Comparison of ENCODE assay signal across 8 cellular contexts in the genomic region with DNA sequence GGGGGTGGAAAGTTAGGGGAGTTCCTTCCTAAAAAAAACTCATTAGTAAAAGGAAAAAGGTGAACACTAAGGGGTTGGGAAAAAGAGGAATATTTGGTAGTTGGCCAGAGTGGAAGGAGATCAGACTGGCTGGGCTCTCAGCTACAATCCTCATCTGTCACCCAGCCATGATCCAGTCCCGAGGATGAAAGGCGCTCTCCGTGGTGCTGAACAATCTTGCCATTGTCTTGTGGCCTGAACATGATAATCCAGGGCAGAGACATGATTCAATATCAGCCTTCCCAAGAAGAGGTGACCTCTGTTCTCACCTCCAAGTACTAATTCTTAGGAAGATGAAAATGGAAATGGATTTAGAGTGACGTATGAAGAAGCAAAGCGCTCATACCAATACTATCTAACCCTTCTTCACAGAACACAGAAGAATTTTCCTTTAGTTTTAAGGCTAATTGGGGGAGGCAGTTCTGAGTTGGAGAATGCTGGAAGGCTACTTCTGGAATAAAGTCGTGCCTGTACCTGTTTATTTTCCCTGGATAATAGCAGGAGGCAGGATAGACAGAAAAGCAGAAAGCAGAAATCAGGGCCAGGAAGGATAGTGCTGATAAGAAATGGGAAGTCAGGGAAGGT. TPM values are rescaled to one million over a fixed set of nuclear protein-coding genes. Genes with fewer than 3 reads are reported as not detected.
DNase-seq lines count a peak whose midpoint lies in the region; ATAC-seq, FAIRE-seq and TF ChIP-seq lines count a peak whose summit lies in the region.

No MANE protein-coding gene starts in this region.

- H3K27me3 Mint-ChIP-seq in activated CD4-positive, alpha-beta memory T cell treated with anti-CD3 and anti-CD28 coated beads for 36 hours = no peaks in the 10 kb centered on the region

- CTCF ChIA-PET in activated CD4-positive, alpha-beta memory T cell treated with anti-CD3 and anti-CD28 coated beads for 36 hours (lab: Charles Lee) = interaction anchor here (0.7 to 2.4 kb wide), 4 partner anchors 10 to 191 kb away, joined by 3 to 13 read pairs (median 4); no protein-coding TSS in a partner anchor

- no peak overlapping the region for H3K27ac Mint-ChIP-seq in activated CD4-positive, alpha-beta memory T cell treated with anti-CD3 and anti-CD28 coated beads for 36 hours

- POLR2A ChIA-PET in activated CD4-positive, alpha-beta memory T cell treated with anti-CD3 and anti-CD28 coated beads for 36 hours (lab: Charles Lee) = no interaction called here

- H3K27ac ChIP-seq in iPS DF 6.9 (ENCODE audit: low read length) = no peak overlapping the region
- no peak overlapping the region for H3K27ac ChIP-seq in gastroesophageal sphincter

- no peak overlapping the region for H3K4me3 ChIP-seq in iPS DF 6.9 (ENCODE audit: low read length)
- H3K4me3 ChIP-seq in gastroesophageal sphincter = no peak overlapping the region
- H3K4me3 ChIP-seq in lower leg skin (ENCODE audit: low read depth, poor library complexity, severe bottlenecking) = no peak overlapping the region

- ATAC-seq in gastroesophageal sphincter = no peak
- ATAC-seq in GM18511 (IDR thresholded peaks at IDR 0.05; ENCODE audit: unreplicated experiment) = no peak

- no peak overlapping the region for H3K4me3 Mint-ChIP-seq in activated CD4-positive, alpha-beta memory T cell treated with anti-CD3 and anti-CD28 coated beads for 36 hours

- H3K27me3 ChIP-seq in iPS DF 6.9 (ENCODE audit: control insufficient read depth, insufficient read depth, low read length) = no peaks in the 10 kb centered on the region
- no peaks in the 10 kb centered on the region for H3K27me3 ChIP-seq in gastroesophageal sphincter

- WGBS in iPS DF 6.9 (ENCODE audit: insufficient coverage, insufficient read length) = no CpG with 5 or more reads among the region's 6 CpGs
- WGBS in gastroesophageal sphincter (ENCODE audit: low coverage in 1 of 2), 2 donors = 23 to 26% methylated on average over 3 to 5 of the region's 6 CpGs
- 23 to 30% methylated on average over 6 of the region's 6 CpGs for WGBS in lower leg skin, 2 donors

- TF ChIP-seq CTCF in gastroesophageal sphincter (IDR thresholded peaks at IDR 0.05) (no peak), lower leg skin (IDR thresholded peaks at IDR 0.05) (no peak)

- H3K36me3 Mint-ChIP-seq in activated CD4-positive, alpha-beta memory T cell treated with anti-CD3 and anti-CD28 coated beads for 36 hours = no peaks in the 10 kb centered on the region

- intact Hi-C loops in activated CD4-positive, alpha-beta memory T cell treated with anti-CD3 and anti-CD28 coated beads for 36 hours (cut with micrococcal nuclease) = no loop called here
- intact Hi-C loops in lower leg skin (cut with DNase I; ENCODE audit: low total_unique reads) = no loop called here

- TF ChIP-seq POLR2A in gastroesophageal sphincter (IDR thresholded peaks at IDR 0.05) = no peak
- no peak for TF ChIP-seq POLR2A in lower leg skin (IDR thresholded peaks at IDR 0.05)

- no peaks in the 10 kb centered on the region for H3K4me1 ChIP-seq in iPS DF 6.9 (ENCODE audit: control insufficient read depth, insufficient read depth, low read length)
- H3K4me1 ChIP-seq in gastroesophageal sphincter = no peaks in the 10 kb centered on the region

- no peaks in the 10 kb centered on the region for H3K9me3 Mint-ChIP-seq in activated CD4-positive, alpha-beta memory T cell treated with anti-CD3 and anti-CD28 coated beads for 36 hours

- H3K36me3 ChIP-seq in iPS DF 6.9 (ENCODE audit: control insufficient read depth, insufficient read depth, low read length) = no peaks in the 10 kb centered on the region
- H3K36me3 ChIP-seq in gastroesophageal sphincter = no peaks in the 10 kb centered on the region

- H3K9me3 ChIP-seq in iPS DF 6.9 (ENCODE audit: control insufficient read depth, insufficient read depth, low read length) (no peaks in the 10 kb centered on the region), gastroesophageal sphincter (no peaks in the 10 kb centered on the region)

- DNase-seq in stimulated activated CD4-positive, alpha-beta T cell treated with anti-CD3 and anti-CD28 coated beads, Interleukin-12 subunit alpha, Interleukin-12 subunit beta, amount 100 ng/mL, for 48 hours (ENCODE audit: low read depth in 2 of 3, low spot score in 1 of 3) = peak in 2 of 3 donors; percentile 12 to 44
- no peak for DNase-seq in stimulated activated CD4-positive, alpha-beta T cell treated with anti-CD3 and anti-CD28 coated beads, Interleukin-4, amount 100 ng/mL, for 4 hours
- DNase-seq in activated CD4-positive, alpha-beta memory T cell treated with anti-CD3 and anti-CD28 coated beads for 36 hours = peak; percentile 50
- DNase-seq in iPS DF 6.9 (ENCODE audit: low read depth, low spot score) (peak; percentile 64), urothelium cell line (ENCODE audit: low spot score) (peak; percentile 65), lower leg skin (ENCODE audit: low spot score in 2 of 2) (no peak)

- no peak for TF ChIP-seq EP300 in gastroesophageal sphincter (IDR thresholded peaks at IDR 0.05)

- FAIRE-seq in urothelium cell line (lab: Jason Lieb, UNC) = peak; percentile 42

- no peaks in the 10 kb centered on the region for H3K4me1 Mint-ChIP-seq in activated CD4-positive, alpha-beta memory T cell treated with anti-CD3 and anti-CD28 coated beads for 36 hours (ENCODE audit: low read depth)

RNA-seq across cellular contexts. Expression of gene MYORG, which starts 36.6 kb away (rescaled TPM):
- total RNA-seq in activated CD4-positive, alpha-beta memory T cell treated with anti-CD3 and anti-CD28 coated beads for 36 hours = 1 to 10 TPM; 1.9 to 2.9 TPM
- total RNA-seq in gastroesophageal sphincter (10 to 100 TPM in 3 of 4 donors, 1 to 10 TPM in 1; 4.3 to 33.7 (median 26.8) TPM), lower leg skin (10 to 100 TPM in 1 of 4 donors, 1 to 10 TPM in 3; 4.3 to 13.6 (median 6.1) TPM)

RNA-seq across cellular contexts. Expression of gene FAM219A, which starts 45.0 kb away (rescaled TPM):
- total RNA-seq in activated CD4-positive, alpha-beta memory T cell treated with anti-CD3 and anti-CD28 coated beads for 36 hours = 10 to 100 TPM; 13.3 to 13.8 TPM
- total RNA-seq in gastroesophageal sphincter (10 to 100 TPM; 11.2 to 18.4 (median 13.4) TPM), lower leg skin (10 to 100 TPM; 12.6 to 19.7 (median 13.5) TPM)

RNA-seq across cellular contexts. Expression of gene DNAI1, which starts 45.3 kb away (rescaled TPM):
- under 1 TPM; 0.19 to 0.69 TPM for total RNA-seq in activated CD4-positive, alpha-beta memory T cell treated with anti-CD3 and anti-CD28 coated beads for 36 hours
- total RNA-seq in gastroesophageal sphincter = not detected
- not detected for total RNA-seq in lower leg skin

Comparison
In these comparisons a context has a peak if more than half of its experiments do, and no peak if none do; other contexts are left out.
1. DNase-seq: peak in stimulated activated CD4-positive, alpha-beta T cell treated with anti-CD3 and anti-CD28 coated beads, Interleukin-12 subunit alpha, Interleukin-12 subunit beta, amount 100 ng/mL, for 48 hours (2 of 3), activated CD4-positive, alpha-beta memory T cell treated with anti-CD3 and anti-CD28 coated beads for 36 hours (single experiment), iPS DF 6.9 (single experiment) and urothelium cell line (single experiment); none in stimulated activated CD4-positive, alpha-beta T cell treated with anti-CD3 and anti-CD28 coated beads, Interleukin-4, amount 100 ng/mL, for 4 hours (0 of 2) and lower leg skin (0 of 2).